In the genomic region with DNA sequence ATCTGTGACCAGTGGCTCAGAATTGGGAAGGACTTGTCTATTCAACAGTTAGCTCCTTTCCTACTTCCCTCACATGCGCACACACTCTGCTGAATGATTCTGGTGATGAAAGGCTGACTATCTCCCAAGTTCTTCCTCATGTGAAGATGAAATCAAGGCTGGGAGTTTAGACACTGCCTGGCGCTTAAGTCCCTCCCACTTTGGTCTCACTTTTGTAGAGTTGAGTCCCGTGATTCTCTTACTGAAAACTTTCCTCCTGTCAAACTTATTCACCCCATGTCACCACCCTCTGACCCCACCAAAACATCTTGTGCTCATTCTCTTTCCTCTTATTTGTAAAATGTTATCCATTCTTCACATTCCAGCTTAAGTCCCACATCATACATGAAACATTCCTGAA, we compare ENCODE assay signal across 15 cellular contexts.
"Had no signal": no experiment of that assay in that cellular context is flagged by ENCODE, and none has a peak within 500 bp of the region (broad histone marks: within the 10 kb centered on the region; RNA-seq: fewer than 3 reads in every experiment).

No MANE protein-coding gene starts in this region.

- DNase-seq: activated CD4-positive, alpha-beta T cell treated with anti-CD3 and anti-CD28 coated beads, Interleukin-2, amount 50 U/mL, for 48 hours; activated CD8-positive, alpha-beta memory T cell treated with anti-CD3 and anti-CD28 coated beads, Interleukin-2, amount 10 ng/mL, durations not matched to agents 7 days and 5 days; activated effector memory CD4-positive, alpha-beta T cell treated with anti-CD3 and anti-CD28 coated beads, Interleukin-2, amount 50 U/mL, for 16 hours; activated T-cell treated with anti-CD3 and anti-CD28 coated beads, Interleukin-2, amount 50 U/mL, for 24 hours; anterior cingulate cortex; dorsolateral prefrontal cortex; foreskin keratinocyte; pancreas; tibial artery had no signal

- H3K27me3 Mint-ChIP-seq: activated T-cell treated with anti-CD3 and anti-CD28 coated beads, Interleukin-2, amount 50 U/mL, for 24 hours had no signal

- H3K27me3 ChIP-seq: breast epithelium, dorsolateral prefrontal cortex, pancreas, tibial artery, vagina had no signal

- H3K36me3 ChIP-seq: breast epithelium, pancreas, tibial artery, vagina had no signal

- H3K27ac ChIP-seq: breast epithelium, dorsolateral prefrontal cortex, foreskin keratinocyte, pancreas, tibial artery, vagina had no signal

- ATAC-seq: activated CD4-positive, CD25-positive, alpha-beta regulatory T cell treated with anti-CD3 and anti-CD28 coated beads, Interleukin-2, amount 50 U/mL, for 24 hours; activated CD8-positive, alpha-beta memory T cell treated with anti-CD3 and anti-CD28 coated beads, Interleukin-2, amount 10 ng/mL, durations not matched to agents 7 days and 5 days; activated naive CD4-positive, alpha-beta T cell treated with anti-CD3 and anti-CD28 coated beads, Interleukin-2, amount 50 U/mL, for 72 hours; esophagus mucosa; foreskin keratinocyte; pancreas had no signal

- H3K9me3 ChIP-seq: breast epithelium, pancreas, tibial artery, vagina had no signal

- H3K36me3 Mint-ChIP-seq: activated naive CD4-positive, alpha-beta T cell treated with anti-CD3 and anti-CD28 coated beads, Interleukin-2, amount 50 U/mL, for 72 hours had no signal

- H3K27ac Mint-ChIP-seq: activated CD8-positive, alpha-beta memory T cell treated with anti-CD3 and anti-CD28 coated beads, Interleukin-2, amount 10 ng/mL, durations not matched to agents 7 days and 5 days; activated T-cell treated with anti-CD3 and anti-CD28 coated beads, Interleukin-2, amount 50 U/mL, for 24 hours had no signal

- H3K4me3 Mint-ChIP-seq: activated CD8-positive, alpha-beta memory T cell treated with anti-CD3 and anti-CD28 coated beads, Interleukin-2, amount 10 ng/mL, durations not matched to agents 7 days and 5 days; activated T-cell treated with anti-CD3 and anti-CD28 coated beads, Interleukin-2, amount 50 U/mL, for 24 hours; neural crest cell had no signal

- H3K4me1 Mint-ChIP-seq: neural crest cell had no signal

- H3K4me1 ChIP-seq: breast epithelium, foreskin keratinocyte, pancreas, tibial artery, vagina had no signal

- H3K4me3 ChIP-seq: breast epithelium, dorsolateral prefrontal cortex, pancreas, tibial artery, vagina had no signal
